In genomic region chr16:57725077-57725953, GRCh38 we compare ENCODE assay signal across 1 cellular context.
TF ChIP-seq lines count a peak whose summit lies in the region.

No MANE protein-coding gene starts in this region.

TF ChIP-seq in GM12878, 131 proteins besides CTCF, POLR2A, EP300 and RAD21:
- TF ChIP-seq ZBTB33 (IDR thresholded peaks at IDR 0.05): no peak
- TF ChIP-seq YBX1 (IDR thresholded peaks at IDR 0.05): no peak
- no peak for TF ChIP-seq BACH1 (IDR thresholded peaks at IDR 0.05; ENCODE audit: borderline replicate concordance)
- TF ChIP-seq NR2C2 (IDR thresholded peaks at IDR 0.05; ENCODE audit: borderline replicate concordance, control insufficient read depth, insufficient read length, low read depth): no peak
- TF ChIP-seq GABPA (IDR thresholded peaks at IDR 0.05; ENCODE audit: low read depth): no peak
- peak in 1 of 2 experiments; percentile 17; a peak in 1 of 4 replicates for TF ChIP-seq IKZF2 (IDR thresholded peaks at IDR 0.05)
- TF ChIP-seq ZNF622 (IDR thresholded peaks at IDR 0.05): no peak
- TF ChIP-seq KAT2A (conservative IDR thresholded peaks at IDR 0.05; ENCODE audit: control insufficient read depth, low read depth, low read length): no peak
- TF ChIP-seq JUND (IDR thresholded peaks at IDR 0.05; ENCODE audit: low read depth, low read length): no peak
- no peak for TF ChIP-seq EGR1 (IDR thresholded peaks at IDR 0.05; ENCODE audit: borderline replicate concordance in 1 of 2, low read depth in 2 of 2, low read length in 2 of 2)
- TF ChIP-seq, protein P1, sequence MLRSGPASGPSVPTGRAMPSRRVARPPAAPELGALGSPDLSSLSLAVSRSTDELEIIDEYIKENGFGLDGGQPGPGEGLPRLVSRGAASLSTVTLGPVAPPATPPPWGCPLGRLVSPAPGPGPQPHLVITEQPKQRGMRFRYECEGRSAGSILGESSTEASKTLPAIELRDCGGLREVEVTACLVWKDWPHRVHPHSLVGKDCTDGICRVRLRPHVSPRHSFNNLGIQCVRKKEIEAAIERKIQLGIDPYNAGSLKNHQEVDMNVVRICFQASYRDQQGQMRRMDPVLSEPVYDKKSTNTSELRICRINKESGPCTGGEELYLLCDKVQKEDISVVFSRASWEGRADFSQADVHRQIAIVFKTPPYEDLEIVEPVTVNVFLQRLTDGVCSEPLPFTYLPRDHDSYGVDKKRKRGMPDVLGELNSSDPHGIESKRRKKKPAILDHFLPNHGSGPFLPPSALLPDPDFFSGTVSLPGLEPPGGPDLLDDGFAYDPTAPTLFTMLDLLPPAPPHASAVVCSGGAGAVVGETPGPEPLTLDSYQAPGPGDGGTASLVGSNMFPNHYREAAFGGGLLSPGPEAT (IDR thresholded peaks at IDR 0.05; ENCODE audit: low read depth): 0 out of 2 replicates have a peak, but pooled peaks have one; percentile 24
- no peak for TF ChIP-seq POLR2AphosphoS2 (IDR thresholded peaks at IDR 0.05; ENCODE audit: low read depth, low read length)
- no peak for TF ChIP-seq STAT1 (conservative IDR thresholded peaks at IDR 0.05)
- TF ChIP-seq NR2F1 (conservative IDR thresholded peaks at IDR 0.05): peak; percentile 82
- TF ChIP-seq SREBF1 (IDR thresholded peaks at IDR 0.05; ENCODE audit: low read length): no peak
- no peak for TF ChIP-seq MEF2B (IDR thresholded peaks at IDR 0.05; ENCODE audit: partially characterized antibody, poor library complexity, severe bottlenecking)
- no peak for TF ChIP-seq MXI1 (IDR thresholded peaks at IDR 0.05; ENCODE audit: low read depth, low read length)
- no peak for TF ChIP-seq CBX3 (IDR thresholded peaks at IDR 0.05; ENCODE audit: borderline replicate concordance, low read depth)
- TF ChIP-seq MYC (IDR thresholded peaks at IDR 0.05; ENCODE audit: insufficient read depth, insufficient read length, insufficient replicate concordance, low read length, severe bottlenecking): no peak
- no peak for TF ChIP-seq ZZZ3 (IDR thresholded peaks at IDR 0.05; ENCODE audit: control insufficient read depth, insufficient read length, low read depth)
- no peak for TF ChIP-seq NR2C1 (IDR thresholded peaks at IDR 0.05)
TF ChIP-seq in GM12878: peak in this region for 3.
